In genomic region chr4:39044364-39044946, GRCh38 we compare ENCODE assay signal across 1 cellular context.
TF ChIP-seq lines count a peak whose summit lies in the region.

No MANE protein-coding gene starts in this region.

TF ChIP-seq in H1, 55 proteins besides CTCF, POLR2A, EP300 and RAD21:
- TF ChIP-seq TCF12 (IDR thresholded peaks at IDR 0.05; ENCODE audit: low read depth, low read length) (0 out of 2 replicates have a peak, but pooled peaks have one; percentile 10), JUND (IDR thresholded peaks at IDR 0.05; ENCODE audit: low read length) (no peak), TEAD4 (IDR thresholded peaks at IDR 0.05; ENCODE audit: low read depth, low read length) (peak; percentile 80), TAF1 (IDR thresholded peaks at IDR 0.05; ENCODE audit: low read depth, low read length) (peak; percentile 79), SP1 (IDR thresholded peaks at IDR 0.05; ENCODE audit: low read depth, low read length) (peak; percentile 83), EGR1 (IDR thresholded peaks at IDR 0.05; ENCODE audit: borderline replicate concordance, low read depth, low read length) (0 out of 2 replicates have a peak, but pooled peaks have one; percentile 3), SIX5 (IDR thresholded peaks at IDR 0.05; ENCODE audit: low read depth, low read length) (no peak), E2F6 (IDR thresholded peaks at IDR 0.05) (no peak), TBP (IDR thresholded peaks at IDR 0.05; ENCODE audit: low read depth, low read length) (peak; percentile 42), USF2 (IDR thresholded peaks at IDR 0.05; ENCODE audit: low read length) (no peak), POLR2AphosphoS5 (IDR thresholded peaks at IDR 0.05; ENCODE audit: low read depth, low read length) (peak; percentile 68), MAX (IDR thresholded peaks at IDR 0.05) (no peak), CTBP2 (IDR thresholded peaks at IDR 0.05; ENCODE audit: borderline replicate concordance, insufficient read depth, insufficient read length, low read length) (no peak), TAF7 (optimal IDR thresholded peaks at IDR 0.05; ENCODE audit: borderline replicate concordance, low read depth, low read length) (peak; percentile 47)
TF ChIP-seq in H1: peak in this region for 8.
